Comparison of ENCODE assay signal across 24 cellular contexts in the genomic region with DNA sequence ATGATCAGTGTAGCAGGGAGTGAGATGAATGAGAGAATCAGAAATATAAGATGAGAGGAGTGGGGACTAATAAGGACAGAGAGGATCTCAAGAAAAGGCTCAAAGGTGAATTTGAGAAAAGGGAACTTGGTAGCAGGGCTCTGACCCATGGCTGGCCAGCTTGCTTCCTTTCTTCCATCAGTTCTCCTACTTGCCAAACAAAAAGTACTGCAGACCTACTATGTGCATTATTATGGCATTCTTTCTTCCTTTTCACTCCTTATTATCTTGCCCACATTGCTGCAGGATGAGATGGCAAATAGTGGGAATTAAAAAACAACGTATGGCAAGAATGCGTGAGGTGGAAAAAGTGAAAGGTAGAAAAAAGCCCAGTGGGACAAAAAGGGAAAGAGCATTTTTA. TPM values are rescaled to one million over a fixed set of nuclear protein-coding genes. Genes with fewer than 3 reads are reported as not detected.
"Had no signal": no experiment of that assay in that cellular context is flagged by ENCODE, and none has a peak within 500 bp of the region (broad histone marks: within the 10 kb centered on the region; RNA-seq: fewer than 3 reads in every experiment).

No MANE protein-coding gene starts in this region.

- FAIRE-seq: RCC 7860 had no signal

- H3K4me1 Mint-ChIP-seq: activated CD4-positive, alpha-beta T cell treated with anti-CD3 and anti-CD28 coated beads, Interleukin-2, amount 10 ng/mL, durations not matched to agents 7 days and 5 days; brain had no signal

- H3K27me3 Mint-ChIP-seq: activated CD4-positive, alpha-beta memory T cell treated with anti-CD3 and anti-CD28 coated beads for 36 hours; activated CD4-positive, alpha-beta T cell treated with anti-CD3 and anti-CD28 coated beads, Interleukin-2, amount 10 ng/mL, durations not matched to agents 7 days and 5 days; activated naive CD8-positive, alpha-beta T cell; central memory CD8-positive, alpha-beta T cell had no signal

- ATAC-seq: activated T-cell treated with anti-CD3 and anti-CD28 coated beads, Interleukin-2, amount 50 U/mL, for 4 hours; SK-N-SH treated with all-trans-retinoic acid at 6 μM for 48 hours had no signal

- H3K4me3 Mint-ChIP-seq: activated CD4-positive, alpha-beta memory T cell treated with anti-CD3 and anti-CD28 coated beads for 36 hours; activated CD4-positive, alpha-beta T cell treated with anti-CD3 and anti-CD28 coated beads, Interleukin-2, amount 10 ng/mL, durations not matched to agents 7 days and 5 days; activated naive CD8-positive, alpha-beta T cell; activated T-cell treated with anti-CD3 and anti-CD28 coated beads, Interleukin-2, amount 50 U/mL, for 4 hours; brain; central memory CD8-positive, alpha-beta T cell had no signal

- H3K27ac Mint-ChIP-seq: activated CD4-positive, alpha-beta memory T cell treated with anti-CD3 and anti-CD28 coated beads for 36 hours; activated CD4-positive, alpha-beta T cell treated with anti-CD3 and anti-CD28 coated beads, Interleukin-2, amount 10 ng/mL, durations not matched to agents 7 days and 5 days; activated naive CD8-positive, alpha-beta T cell; brain had no signal

- DNase-seq: activated CD4-positive, alpha-beta memory T cell treated with anti-CD3 and anti-CD28 coated beads for 36 hours; activated CD4-positive, alpha-beta T cell treated with anti-CD3 and anti-CD28 coated beads for 1 hour; activated CD4-positive, alpha-beta T cell treated with anti-CD3 and anti-CD28 coated beads, Interleukin-2, amount 10 ng/mL, durations not matched to agents 7 days and 5 days; activated CD8-positive, alpha-beta memory T cell treated with anti-CD3 and anti-CD28 coated beads for 24 hours; activated effector memory CD4-positive, alpha-beta T cell treated with anti-CD3 and anti-CD28 coated beads, Interleukin-2, amount 50 U/mL, for 16 hours; activated naive CD4-positive, alpha-beta T cell treated with Interleukin-2 at 50 U/mL for 16 hours; activated T-cell treated with anti-CD3 and anti-CD28 coated beads, Interleukin-2, amount 50 U/mL, for 4 hours; amygdala; MG63; NCI-H1105; NCI-H1436 treated with DMSO at 0.1 percent for 48 hours; NCI-H187; NCI-H2081; NCI-H510A treated with DMSO at 0.1 percent for 48 hours; NCI-H69; NK-92 treated with Interleukin-12 subunit alpha and Interleukin-12 subunit beta, amount 100 ng/mL, for 24 hours; SHP77; SW 1271 had no signal

- H3K9me3 ChIP-seq: MG63, SJSA1 had no signal

- H3K27me3 ChIP-seq: MG63, SJSA1 had no signal

- H3K9me3 Mint-ChIP-seq: activated CD4-positive, alpha-beta memory T cell treated with anti-CD3 and anti-CD28 coated beads for 36 hours; activated CD4-positive, alpha-beta T cell treated with anti-CD3 and anti-CD28 coated beads, Interleukin-2, amount 10 ng/mL, durations not matched to agents 7 days and 5 days; activated T-cell treated with anti-CD3 and anti-CD28 coated beads, Interleukin-2, amount 50 U/mL, for 4 hours; brain; central memory CD8-positive, alpha-beta T cell had no signal

- H3K27ac ChIP-seq: SJSA1 had no signal

- H3K4me3 ChIP-seq: MG63, SJSA1 had no signal

- H3K4me1 ChIP-seq: SJSA1 had no signal

RNA-seq across cellular contexts. Expression of gene QPCT, which starts 52.8 kb away (rescaled TPM):
- total RNA-seq: activated CD4-positive, alpha-beta T cell treated with anti-CD3 and anti-CD28 coated beads, Interleukin-2, amount 10 ng/mL, durations not matched to agents 7 days and 5 days had no signal
